In genomic region chr10:12191715-12192114, GRCh38 we compare ENCODE assay signal across 14 cellular contexts. TPM values are rescaled to one million over a fixed set of nuclear protein-coding genes. Genes with fewer than 3 reads are reported as not detected.
DNase-seq lines count a peak whose midpoint lies in the region; ATAC-seq, FAIRE-seq and TF ChIP-seq lines count a peak whose summit lies in the region.
"Had no signal": no experiment of that assay in that cellular context is flagged by ENCODE, and none has a peak within 500 bp of the region (broad histone marks: within the 10 kb centered on the region; RNA-seq: fewer than 3 reads in every experiment).

No MANE protein-coding gene starts in this region.

- POLR2A ChIA-PET in MCF 10A (lab: Yijun Ruan, JAX) = interaction anchor here (0.7 kb wide), 1 partner anchor 12 kb away, joined by 3 read pairs; no protein-coding TSS in a partner anchor
- POLR2A ChIA-PET in WTC11 (lab: Charles Lee) = no interaction called here

- H3K36me3 ChIP-seq in breast epithelium (no peaks in the 10 kb centered on the region), mesendoderm (ENCODE audit: control insufficient read depth, insufficient read depth, low read length) (peaks cover 1% of the 10 kb centered on the region)

- no peak overlapping the region for H2BK5ac ChIP-seq in mesendoderm (ENCODE audit: low read length)

- DNase-seq in MCF 10A (ENCODE audit: unreplicated experiment) = peak; percentile 18
- DNase-seq in breast epithelium (ENCODE audit: low spot score in 2 of 2) = no peak
- no peak for DNase-seq in WTC11 (ENCODE audit: low spot score)
- peak; percentile 10 for DNase-seq in fibroblast of the conjunctiva (ENCODE audit: low read depth)
- no peak for DNase-seq in HTR-8/SVneo (ENCODE audit: insufficient read length, low spot score)
- DNase-seq in midbrain (lab: John Stamatoyannopoulos, UW) = no peak
- DNase-seq in NCI-H748 treated with DMSO at 0.1 percent for 48 hours (lab: John Stamatoyannopoulos, UW) = no peak
- DNase-seq in mesendoderm = no peak
- DNase-seq: activated naive CD4-positive, alpha-beta T cell treated with anti-CD3 and anti-CD28 coated beads for 36 hours; C1 segment of cervical spinal cord; NCI-H2171 treated with DMSO at 0.1 percent for 48 hours; stimulated activated CD4-positive, alpha-beta T cell treated with anti-CD3 and anti-CD28 coated beads, Interleukin-4, amount 100 ng/mL, for 1 hour; stimulated activated naive B cell treated with anti-CD40 and anti-IgM and Interleukin-4, amounts not matched to agents 10 μg/mL and 1 μg/mL and 100 μg/mL, for 72 hours had no signal

- H3K4me3 Mint-ChIP-seq in MCF 10A (ENCODE audit: unreplicated experiment) = no peak overlapping the region
- no peak overlapping the region for H3K4me3 Mint-ChIP-seq in WTC11
- H3K4me3 Mint-ChIP-seq: activated naive CD4-positive, alpha-beta T cell treated with anti-CD3 and anti-CD28 coated beads for 36 hours; stimulated activated naive B cell treated with anti-CD40 and anti-IgM and Interleukin-4, amounts not matched to agents 10 μg/mL and 1 μg/mL and 100 μg/mL, for 72 hours had no signal

- H2BK120ac ChIP-seq in mesendoderm (ENCODE audit: low read depth, low read length) = no peak overlapping the region

- CTCF ChIA-PET in MCF 10A (lab: Yijun Ruan, JAX) = no interaction called here
- CTCF ChIA-PET in WTC11 (lab: Charles Lee) = no interaction called here

- H3K79me2 ChIP-seq in mesendoderm (ENCODE audit: control insufficient read depth, insufficient read depth, low read length) = peaks cover 50% of the 10 kb centered on the region

- H3K56ac ChIP-seq in mesendoderm (ENCODE audit: low read length) = no peak overlapping the region

- H3K4me2 ChIP-seq in mesendoderm (ENCODE audit: low read length) = no peak overlapping the region

- H3K4me3 ChIP-seq in breast epithelium = no peak overlapping the region
- H3K4me3 ChIP-seq in mesendoderm (ENCODE audit: low read length) = no peak overlapping the region
- H3K4me3 ChIP-seq: gastroesophageal sphincter had no signal

- no peak for TF ChIP-seq POLR2A in breast epithelium (IDR thresholded peaks at IDR 0.05)

- H4K8ac ChIP-seq in mesendoderm (ENCODE audit: low read depth, low read length) = no peak overlapping the region

- no peaks in the 10 kb centered on the region for H3K4me1 ChIP-seq in breast epithelium
- no peaks in the 10 kb centered on the region for H3K4me1 ChIP-seq in mesendoderm (ENCODE audit: control insufficient read depth, low read depth, low read length)

- no peak overlapping the region for H3K4ac ChIP-seq in mesendoderm (ENCODE audit: low read depth, low read length)

- FAIRE-seq in HTR-8/SVneo (lab: Jason Lieb, UNC) = no peak

- H3K9ac ChIP-seq in mesendoderm (ENCODE audit: low read length) = no peak overlapping the region

- H4K5ac ChIP-seq in mesendoderm (ENCODE audit: low read length) = no peak overlapping the region

- H3K36me3 Mint-ChIP-seq in MCF 10A (ENCODE audit: insufficient read depth, unreplicated experiment) = peaks cover 37% of the 10 kb centered on the region
- H3K36me3 Mint-ChIP-seq in WTC11 = peaks cover 29% of the 10 kb centered on the region

- no TSS peak for BruUV-seq in MCF 10A (replicated peaks; lab: Mats Ljungman, UMichigan)

- no peaks in the 10 kb centered on the region for H3K9me3 Mint-ChIP-seq in MCF 10A (ENCODE audit: unreplicated experiment)
- H3K9me3 Mint-ChIP-seq in WTC11 = no peaks in the 10 kb centered on the region
- H3K9me3 Mint-ChIP-seq: activated naive CD4-positive, alpha-beta T cell treated with anti-CD3 and anti-CD28 coated beads for 36 hours; stimulated activated naive B cell treated with anti-CD40 and anti-IgM and Interleukin-4, amounts not matched to agents 10 μg/mL and 1 μg/mL and 100 μg/mL, for 72 hours had no signal

- H3K23ac ChIP-seq in mesendoderm (ENCODE audit: low read length) = no peak overlapping the region

- no peaks in the 10 kb centered on the region for H3K27me3 ChIP-seq in breast epithelium
- no peaks in the 10 kb centered on the region for H3K27me3 ChIP-seq in mesendoderm (ENCODE audit: insufficient read depth, low read length, poor library complexity)
- H3K27me3 ChIP-seq: gastroesophageal sphincter had no signal

- H3K27ac ChIP-seq in breast epithelium (no peak overlapping the region), mesendoderm (ENCODE audit: low read depth, low read length) (no peak overlapping the region)
- H3K27ac ChIP-seq: gastroesophageal sphincter had no signal

- H3K27ac Mint-ChIP-seq in MCF 10A (ENCODE audit: low read depth, unreplicated experiment) = no peak overlapping the region
- peak overlapping the region; percentile 80; the same call in 1 of the 2 replicates for H3K27ac Mint-ChIP-seq in WTC11
- H3K27ac Mint-ChIP-seq: activated naive CD4-positive, alpha-beta T cell treated with anti-CD3 and anti-CD28 coated beads for 36 hours; stimulated activated naive B cell treated with anti-CD40 and anti-IgM and Interleukin-4, amounts not matched to agents 10 μg/mL and 1 μg/mL and 100 μg/mL, for 72 hours had no signal

- no peak for ATAC-seq in WTC11
- ATAC-seq: gastroesophageal sphincter; stimulated activated naive B cell treated with anti-CD40 and anti-IgM and Interleukin-4, amounts not matched to agents 10 μg/mL and 1 μg/mL and 100 μg/mL, for 72 hours had no signal

- intact Hi-C loops in MCF 10A (cut with micrococcal nuclease) (loop anchor here (10.0 kb wide), 1 partner anchor 407 kb away; no protein-coding TSS in a partner anchor), breast epithelium (cut with DNase I; ENCODE audit: low total_unique reads) (no loop called here)

- WGBS in mesendoderm (ENCODE audit: extremely low coverage, insufficient coverage, low lambda C conversion rate) = no CpG with 5 or more reads among the region's 3 CpGs

- H3K9me3 ChIP-seq in breast epithelium = no peaks in the 10 kb centered on the region
- H3K9me3 ChIP-seq: gastroesophageal sphincter had no signal

- H3K27me3 Mint-ChIP-seq in MCF 10A (ENCODE audit: insufficient read depth, unreplicated experiment) (no peaks in the 10 kb centered on the region), WTC11 (ENCODE audit: low read depth) (no peaks in the 10 kb centered on the region)
- H3K27me3 Mint-ChIP-seq: stimulated activated naive B cell treated with anti-CD40 and anti-IgM and Interleukin-4, amounts not matched to agents 10 μg/mL and 1 μg/mL and 100 μg/mL, for 72 hours had no signal

- no peak overlapping the region for H3K18ac ChIP-seq in mesendoderm (ENCODE audit: low read length)

- peaks cover 16% of the 10 kb centered on the region for H3K79me1 ChIP-seq in mesendoderm (ENCODE audit: low read length)

- H2AK5ac ChIP-seq in mesendoderm (ENCODE audit: low read length) = no peak overlapping the region

- no peak for TF ChIP-seq CTCF in MCF 10A (IDR thresholded peaks at IDR 0.05; ENCODE audit: unreplicated experiment)
- TF ChIP-seq CTCF in breast epithelium (IDR thresholded peaks at IDR 0.05) = no peak
- TF ChIP-seq CTCF in WTC11 (IDR thresholded peaks at IDR 0.05) = no peak

- H3K4me1 Mint-ChIP-seq in MCF 10A (ENCODE audit: insufficient read depth, unreplicated experiment) (peaks cover 22% of the 10 kb centered on the region), WTC11 (peaks cover 37% of the 10 kb centered on the region)

- H2BK15ac ChIP-seq in mesendoderm (replicated peaks; ENCODE audit: low read depth) = no peak overlapping the region

TF ChIP-seq in WTC11, 78 proteins besides CTCF, POLR2A, EP300 and RAD21:
- no peak for TF ChIP-seq ZMAT4 (CRISPR knock-in tag; IDR thresholded peaks at IDR 0.05)
- TF ChIP-seq GTF2I (CRISPR knock-in tag; conservative IDR thresholded peaks at IDR 0.05) = no peak
- TF ChIP-seq OVOL2 (CRISPR knock-in tag; IDR thresholded peaks at IDR 0.05; ENCODE audit: borderline replicate concordance) = no peak
- no peak for TF ChIP-seq CREB1 (CRISPR knock-in tag; IDR thresholded peaks at IDR 0.05)
- TF ChIP-seq ZNF423 (CRISPR knock-in tag; IDR thresholded peaks at IDR 0.05) = no peak
- no peak for TF ChIP-seq ZBTB21 (CRISPR knock-in tag; IDR thresholded peaks at IDR 0.05; ENCODE audit: borderline replicate concordance)

RNA-seq across cellular contexts. Expression of gene NUDT5, which starts 4.0 kb away (rescaled TPM):
- total RNA-seq in MCF 10A (2022) (77.7 and 84.2 TPM in 2 replicates), breast epithelium (10 to 100 TPM; 44.3 to 54.4 (median 49.3) TPM), WTC11 (2021) (107 to 119 TPM (median 109 TPM) in 3 replicates)
- 96.2 TPM for polyA plus RNA-seq in mesendoderm (2013, experiment 1 of 2)
- 102 TPM for polyA plus RNA-seq in mesendoderm (2013, experiment 2 of 2)

RNA-seq across cellular contexts. Expression of gene CDC123, which starts 4.3 kb away (rescaled TPM):
- total RNA-seq in MCF 10A (2022) = 113 and 114 TPM in 2 replicates
- total RNA-seq in breast epithelium = 10 to 100 TPM; 61.6 to 87.5 (median 86.7) TPM
- 137 to 153 TPM (median 143 TPM) in 3 replicates for total RNA-seq in WTC11 (2021)
- polyA plus RNA-seq in mesendoderm (2013, experiment 1 of 2) = 256 TPM
- polyA plus RNA-seq in mesendoderm (2013, experiment 2 of 2) = 264 TPM

Comparison
In these comparisons a context has a peak if more than half of its experiments do, and no peak if none do; other contexts are left out.
1. DNase-seq: peak in MCF 10A (single experiment) and fibroblast of the conjunctiva (single experiment); none in breast epithelium (0 of 2), WTC11 (single experiment), HTR-8/SVneo (single experiment), midbrain (single experiment), NCI-H748 treated with DMSO at 0.1 percent for 48 hours (single experiment) and mesendoderm (single experiment).